ENCODE assay signal across 1 cellular context in the genomic region with DNA sequence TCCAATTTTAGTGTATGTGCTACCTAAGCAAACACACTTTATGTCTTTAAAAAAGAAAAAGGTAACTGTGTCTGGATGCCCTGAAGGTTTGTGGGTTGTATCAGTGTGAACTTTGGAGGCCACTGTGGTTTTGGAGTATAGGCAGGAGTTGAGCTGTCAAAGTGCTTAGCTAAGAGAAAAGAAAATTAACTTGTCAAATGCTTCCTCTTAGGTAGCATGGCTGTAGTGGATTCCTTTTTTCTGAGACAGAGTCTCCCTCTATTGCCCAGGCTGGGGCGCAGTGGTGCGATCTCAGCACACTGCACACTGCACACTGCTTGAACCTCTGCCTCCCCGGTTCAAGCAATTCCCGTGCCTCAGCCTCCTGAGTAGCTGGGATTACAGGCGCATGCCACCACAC.
TF ChIP-seq lines count a peak whose summit lies in the region.

No MANE protein-coding gene starts in this region.

TF ChIP-seq in HepG2, 621 proteins besides CTCF, POLR2A, EP300 and RAD21:
- TF ChIP-seq LRRFIP1 (CRISPR knock-in tag; conservative IDR thresholded peaks at IDR 0.05) (no peak), RCOR2 (CRISPR knock-in tag; IDR thresholded peaks at IDR 0.05) (no peak), ZHX1 (CRISPR knock-in tag; IDR thresholded peaks at IDR 0.05; ENCODE audit: low read depth) (no peak), ZNF766 (CRISPR knock-in tag; IDR thresholded peaks at IDR 0.05; ENCODE audit: borderline replicate concordance) (no peak), NCOA1 (CRISPR knock-in tag; IDR thresholded peaks at IDR 0.05) (no peak), ATF7-NPFF (CRISPR knock-in tag; IDR thresholded peaks at IDR 0.05; ENCODE audit: low read depth) (no peak), DMTF1 (CRISPR knock-in tag; IDR thresholded peaks at IDR 0.05) (no peak), ADNP (CRISPR knock-in tag; IDR thresholded peaks at IDR 0.05) (no peak)
- TF ChIP-seq, protein P1, sequence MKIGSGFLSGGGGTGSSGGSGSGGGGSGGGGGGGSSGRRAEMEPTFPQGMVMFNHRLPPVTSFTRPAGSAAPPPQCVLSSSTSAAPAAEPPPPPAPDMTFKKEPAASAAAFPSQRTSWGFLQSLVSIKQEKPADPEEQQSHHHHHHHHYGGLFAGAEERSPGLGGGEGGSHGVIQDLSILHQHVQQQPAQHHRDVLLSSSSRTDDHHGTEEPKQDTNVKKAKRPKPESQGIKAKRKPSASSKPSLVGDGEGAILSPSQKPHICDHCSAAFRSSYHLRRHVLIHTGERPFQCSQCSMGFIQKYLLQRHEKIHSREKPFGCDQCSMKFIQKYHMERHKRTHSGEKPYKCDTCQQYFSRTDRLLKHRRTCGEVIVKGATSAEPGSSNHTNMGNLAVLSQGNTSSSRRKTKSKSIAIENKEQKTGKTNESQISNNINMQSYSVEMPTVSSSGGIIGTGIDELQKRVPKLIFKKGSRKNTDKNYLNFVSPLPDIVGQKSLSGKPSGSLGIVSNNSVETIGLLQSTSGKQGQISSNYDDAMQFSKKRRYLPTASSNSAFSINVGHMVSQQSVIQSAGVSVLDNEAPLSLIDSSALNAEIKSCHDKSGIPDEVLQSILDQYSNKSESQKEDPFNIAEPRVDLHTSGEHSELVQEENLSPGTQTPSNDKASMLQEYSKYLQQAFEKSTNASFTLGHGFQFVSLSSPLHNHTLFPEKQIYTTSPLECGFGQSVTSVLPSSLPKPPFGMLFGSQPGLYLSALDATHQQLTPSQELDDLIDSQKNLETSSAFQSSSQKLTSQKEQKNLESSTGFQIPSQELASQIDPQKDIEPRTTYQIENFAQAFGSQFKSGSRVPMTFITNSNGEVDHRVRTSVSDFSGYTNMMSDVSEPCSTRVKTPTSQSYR (CRISPR knock-in tag; IDR thresholded peaks at IDR 0.05; ENCODE audit: borderline replicate concordance) = no peak
